In the genomic region with DNA sequence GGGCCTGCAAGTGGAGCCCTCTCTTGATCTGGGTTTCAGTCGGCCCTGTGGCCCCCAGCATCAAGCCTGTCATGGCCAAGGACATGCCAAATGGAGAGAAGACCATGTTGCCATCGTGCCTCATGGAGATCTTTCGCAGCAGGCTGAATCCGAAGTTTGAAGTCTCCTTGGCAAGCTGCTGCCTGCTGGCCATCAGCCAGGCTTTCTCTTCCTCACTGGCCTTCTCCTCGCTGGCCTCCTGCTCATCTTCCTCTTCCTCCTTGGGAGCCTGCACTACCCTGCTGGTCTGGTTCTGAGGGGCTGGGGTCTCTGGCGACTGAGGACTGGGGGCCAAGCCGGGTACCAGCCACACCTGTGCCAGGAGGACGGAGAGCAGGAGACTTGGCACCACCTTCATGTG, we compare ENCODE assay signal across 21 cellular contexts. TPM values are rescaled to one million over a fixed set of nuclear protein-coding genes. Genes with fewer than 3 reads are reported as not detected.
DNase-seq lines count a peak whose midpoint lies in the region; ATAC-seq and TF ChIP-seq lines count a peak whose summit lies in the region.
"Had no signal": no experiment of that assay in that cellular context is flagged by ENCODE, and none has a peak within 500 bp of the region (broad histone marks: within the 10 kb centered on the region; RNA-seq: fewer than 3 reads in every experiment).

No MANE protein-coding gene starts in this region.

- H3K27me3 Mint-ChIP-seq in endodermal cell (ENCODE audit: insufficient read depth) = no peaks in the 10 kb centered on the region

- H3K27me3 ChIP-seq in right atrium auricular region (no peaks in the 10 kb centered on the region), endodermal cell (ENCODE audit: control insufficient read depth, insufficient read depth, low read length, poor library complexity, severe bottlenecking) (no peaks in the 10 kb centered on the region), right lobe of liver (no peaks in the 10 kb centered on the region)
- H3K27me3 ChIP-seq: BLaER1 had no signal

- H3K4me1 Mint-ChIP-seq in endodermal cell = peaks cover 7% of the 10 kb centered on the region
- H3K4me1 Mint-ChIP-seq: CD14-positive monocyte; CD4-positive, alpha-beta memory T cell had no signal

- no peaks in the 10 kb centered on the region for H3K36me3 Mint-ChIP-seq in endodermal cell (ENCODE audit: low read depth)
- H3K36me3 Mint-ChIP-seq: CD14-positive monocyte; CD4-positive, alpha-beta memory T cell had no signal

- intact Hi-C loops in left cardiac atrium (cut with DNase I) = no loop called here
- intact Hi-C loops in right lobe of liver (cut with DNase I) = loop anchor here in 1 of 2 donors (10.0 kb wide), 1 partner anchor 85 kb away; no protein-coding TSS in a partner anchor

- H3K36me3 ChIP-seq in right atrium auricular region (no peaks in the 10 kb centered on the region), endodermal cell (ENCODE audit: control insufficient read depth, insufficient read depth, low read length) (no peaks in the 10 kb centered on the region), right lobe of liver (peaks cover 0 to 37% (median 12%) of the 10 kb centered on the region in 4 donors)
- H3K36me3 ChIP-seq: BLaER1 had no signal

- TF ChIP-seq POLR2A in right lobe of liver (IDR thresholded peaks at IDR 0.05) = no peak

- DNase-seq in right atrium auricular region (ENCODE audit: low spot score) (peak; percentile 44), left cardiac atrium (no peak), endodermal cell (no peak), right lobe of liver (peak in 2 of 3 donors; percentile 50 to 71), SIG-M5 (lab: John Stamatoyannopoulos, UW) (no peak)
- no peak for DNase-seq in activated effector memory CD4-positive, alpha-beta T cell treated with anti-CD3 and anti-CD28 coated beads, Interleukin-2, amount 50 U/mL, for 16 hours
- DNase-seq: 8988T; Calu3; CD4-positive, alpha-beta memory T cell; DMS 273 treated with DMSO at 0.1 percent for 48 hours; DMS53; DND-41; EL; HFFc6 had no signal

- H3K4me3 ChIP-seq in right atrium auricular region (no peak overlapping the region), endodermal cell (ENCODE audit: low read length) (no peak overlapping the region), right lobe of liver (peak overlapping the region; percentile 55 to 74 (median 70))
- H3K4me3 ChIP-seq: BLaER1, GM23338 had no signal

- ATAC-seq in left cardiac atrium = no peak
- no peak for ATAC-seq in right lobe of liver
- ATAC-seq in HG03460 (IDR thresholded peaks at IDR 0.05; ENCODE audit: unreplicated experiment) = no peak
- ATAC-seq: GM23338, HCT116 had no signal

- TF ChIP-seq CTCF in right atrium auricular region (IDR thresholded peaks at IDR 0.05) = no peak
- TF ChIP-seq CTCF in endodermal cell (conservative IDR thresholded peaks at IDR 0.05) = no peak
- no peak for TF ChIP-seq CTCF in right lobe of liver (IDR thresholded peaks at IDR 0.05)

- peak overlapping the region; percentile 13 for H3K27ac Mint-ChIP-seq in endodermal cell
- H3K27ac Mint-ChIP-seq: CD14-positive monocyte; CD4-positive, alpha-beta memory T cell; GM23338; HFFc6 had no signal

- H3K9me3 ChIP-seq in right atrium auricular region (no peaks in the 10 kb centered on the region), endodermal cell (ENCODE audit: control insufficient read depth, low read length) (no peaks in the 10 kb centered on the region), right lobe of liver (no peaks in the 10 kb centered on the region)
- H3K9me3 ChIP-seq: BLaER1 had no signal

- no peak overlapping the region for H3K4me3 Mint-ChIP-seq in endodermal cell
- H3K4me3 Mint-ChIP-seq: CD14-positive monocyte; CD4-positive, alpha-beta memory T cell; GM23338; HFFc6 had no signal

- no peaks in the 10 kb centered on the region for H3K9me3 Mint-ChIP-seq in endodermal cell
- H3K9me3 Mint-ChIP-seq: GM23338 had no signal

- WGBS in endodermal cell (ENCODE audit: insufficient coverage in 1 of 2, insufficient read length in 1 of 2), 2 experiments = 75 to 80% methylated on average over 5 to 8 of the region's 8 CpGs
- WGBS in right lobe of liver (ENCODE audit: insufficient coverage, low coverage, low lambda C conversion rate, missing lambda C conversion rate) = 13% methylated on average over 4 of the region's 8 CpGs

- H3K27ac ChIP-seq in right atrium auricular region = no peak overlapping the region
- H3K27ac ChIP-seq in endodermal cell (ENCODE audit: low read depth, low read length) = no peak overlapping the region
- H3K27ac ChIP-seq in right lobe of liver = peak overlapping the region; percentile 94 to 99 (median 99)
- H3K27ac ChIP-seq: BLaER1 had no signal

- no peaks in the 10 kb centered on the region for H3K4me1 ChIP-seq in right atrium auricular region
- H3K4me1 ChIP-seq in endodermal cell (ENCODE audit: control insufficient read depth, insufficient read depth, low read length) = no peaks in the 10 kb centered on the region
- peaks cover 0 to 56% (median 7%) of the 10 kb centered on the region in 4 donors for H3K4me1 ChIP-seq in right lobe of liver
- H3K4me1 ChIP-seq: BLaER1 had no signal

- H3K9ac ChIP-seq in endodermal cell (ENCODE audit: extremely low read depth, low read length, poor library complexity, severe bottlenecking) = no peak overlapping the region
- H3K9ac ChIP-seq: BLaER1 had no signal

RNA-seq across cellular contexts. Expression of a gene that starts 2.9 kb away (rescaled TPM):
- not detected for total RNA-seq in right atrium auricular region
- total RNA-seq in left cardiac atrium = not detected
- not detected for total RNA-seq in endodermal cell
- 0.04 TPM for polyA plus RNA-seq in endodermal cell (2013, experiment 1 of 2)
- not detected for polyA plus RNA-seq in endodermal cell (2013, experiment 2 of 2)
- 100 to 1,000 TPM; 114 to 400 (median 239) TPM for total RNA-seq in right lobe of liver
- total RNA-seq: A673; Calu3; CD4-positive, alpha-beta memory T cell; GM23338; HFFc6 had no signal
- polyA plus RNA-seq: AG04450; CD14-positive monocyte; CD4-positive, alpha-beta memory T cell had no signal

RNA-seq across cellular contexts. Expression of a gene that starts 32.9 kb away (rescaled TPM):
- not detected for total RNA-seq in right atrium auricular region
- total RNA-seq in left cardiac atrium = not detected
- total RNA-seq in endodermal cell = not detected
- polyA plus RNA-seq in endodermal cell (2013, experiment 1 of 2) = not detected
- not detected for polyA plus RNA-seq in endodermal cell (2013, experiment 2 of 2)
- total RNA-seq in right lobe of liver = 100 to 1,000 TPM; 185 to 407 (median 236) TPM
- total RNA-seq: A673; CD4-positive, alpha-beta memory T cell; GM23338; HFFc6 had no signal
- polyA plus RNA-seq: AG04450; CD14-positive monocyte; CD4-positive, alpha-beta memory T cell; GM23338 had no signal

Comparison
In these comparisons a context has a peak if more than half of its experiments do, and no peak if none do; other contexts are left out.
1. DNase-seq: peak in right atrium auricular region (single experiment) and right lobe of liver (2 of 3); none in left cardiac atrium (single experiment), endodermal cell (single experiment), activated effector memory CD4-positive, alpha-beta T cell treated with anti-CD3 and anti-CD28 coated beads, Interleukin-2, amount 50 U/mL, for 16 hours (single experiment) and SIG-M5 (single experiment).
2. H3K27ac ChIP-seq: peak in right lobe of liver (3 of 3); none in right atrium auricular region (0 of 2) and endodermal cell (single experiment).
3. H3K4me3 ChIP-seq: peak in right lobe of liver (3 of 3); none in right atrium auricular region (0 of 2) and endodermal cell (single experiment).
4. RNA of a gene that starts 2.9 kb away (total RNA-seq): 114 to 400 TPM in right lobe of liver; not detected in right atrium auricular region, not detected in left cardiac atrium and not detected in endodermal cell; every median in the first group is over 100 times any median in the second.
5. RNA of a gene that starts 32.9 kb away (total RNA-seq): 185 to 407 TPM in right lobe of liver; not detected in right atrium auricular region, not detected in left cardiac atrium and not detected in endodermal cell; every median in the first group is over 100 times any median in the second.